8 cellular contexts compared by ENCODE assay signal in genomic region chr17:73343168-73343634, GRCh38. TPM values are rescaled to one million over a fixed set of nuclear protein-coding genes. Genes with fewer than 3 reads are reported as not detected.
A peak's percentile ranks its signal among the peaks of the same experiment; 100 is the strongest.
DNase-seq lines count a peak whose midpoint lies in the region; ATAC-seq and TF ChIP-seq lines count a peak whose summit lies in the region.

No MANE protein-coding gene starts in this region.

- TF ChIP-seq POLR2A in heart left ventricle (IDR thresholded peaks at IDR 0.05) = no peak

- WGBS in heart left ventricle, 4 donors = 58 to 71% (median 61%) methylated on average over 15 to 17 of the region's 17 CpGs

- no peaks in the 10 kb centered on the region for H3K36me3 ChIP-seq in heart left ventricle

- no peak overlapping the region for H3K4me3 Mint-ChIP-seq in activated CD4-positive, alpha-beta memory T cell treated with anti-CD3 and anti-CD28 coated beads for 36 hours

- no peaks in the 10 kb centered on the region for H3K27me3 ChIP-seq in heart left ventricle

- DNase-seq in EL = peak; percentile 83
- DNase-seq in heart left ventricle = peak; percentile 66 to 87 (median 79)
- peak; percentile 33 for DNase-seq in renal cortical epithelial cell (ENCODE audit: low read depth)
- no peak for DNase-seq in activated CD4-positive, alpha-beta memory T cell treated with anti-CD3 and anti-CD28 coated beads for 36 hours
- DNase-seq in activated CD8-positive, alpha-beta memory T cell treated with anti-CD3 and anti-CD28 coated beads for 24 hours = no peak

- peaks cover 2% of the 10 kb centered on the region for H3K27me3 Mint-ChIP-seq in activated CD4-positive, alpha-beta memory T cell treated with anti-CD3 and anti-CD28 coated beads for 36 hours

- H3K4me3 ChIP-seq in heart left ventricle = peak overlapping the region in 7 of 12 donors; percentile 1 to 35 (median 16)

- H3K27ac Mint-ChIP-seq in activated CD4-positive, alpha-beta memory T cell treated with anti-CD3 and anti-CD28 coated beads for 36 hours = no peak overlapping the region

- ATAC-seq in SK-N-SH treated with all-trans-retinoic acid at 6 μM for 48 hours (peak; percentile 86), heart left ventricle (peak in 3 of 4 donors; percentile 54 to 71 (median 55)), GM21723 (IDR thresholded peaks at IDR 0.05; ENCODE audit: unreplicated experiment) (no peak), GM21390 (IDR thresholded peaks at IDR 0.05; ENCODE audit: unreplicated experiment) (no peak)

- H3K9me3 Mint-ChIP-seq in activated CD4-positive, alpha-beta memory T cell treated with anti-CD3 and anti-CD28 coated beads for 36 hours = no peaks in the 10 kb centered on the region

- POLR2A ChIA-PET in activated CD4-positive, alpha-beta memory T cell treated with anti-CD3 and anti-CD28 coated beads for 36 hours (lab: Charles Lee) = no interaction called here

- no peak for TF ChIP-seq CTCF in heart left ventricle (IDR thresholded peaks at IDR 0.05)

- H3K36me3 Mint-ChIP-seq in activated CD4-positive, alpha-beta memory T cell treated with anti-CD3 and anti-CD28 coated beads for 36 hours = no peaks in the 10 kb centered on the region

- H3K27ac ChIP-seq in heart left ventricle = peak overlapping the region in 10 of 12 donors; percentile 12 to 91 (median 56)

- CTCF ChIA-PET in activated CD4-positive, alpha-beta memory T cell treated with anti-CD3 and anti-CD28 coated beads for 36 hours (lab: Charles Lee) = interaction anchor here (0.7 kb wide), 1 partner anchor 88 kb away, joined by 3 read pairs; no protein-coding TSS in a partner anchor

- H3K9me3 ChIP-seq in heart left ventricle = no peaks in the 10 kb centered on the region

- peaks cover 6% of the 10 kb centered on the region for H3K4me1 Mint-ChIP-seq in activated CD4-positive, alpha-beta memory T cell treated with anti-CD3 and anti-CD28 coated beads for 36 hours (ENCODE audit: low read depth)

- intact Hi-C loops in heart left ventricle (cut with DNase I) = no loop called here
- intact Hi-C loops in activated CD4-positive, alpha-beta memory T cell treated with anti-CD3 and anti-CD28 coated beads for 36 hours (cut with micrococcal nuclease) = no loop called here

- H3K4me1 ChIP-seq in heart left ventricle = peaks cover 0 to 33% (median 17%) of the 10 kb centered on the region in 12 donors

TF ChIP-seq in SK-N-SH treated with all-trans-retinoic acid at 6 μM for 48 hours, 23 proteins besides CTCF, POLR2A, EP300 and RAD21:
- TF ChIP-seq TCF4 (CRISPR knock-in tag; IDR thresholded peaks at IDR 0.05; ENCODE audit: borderline replicate concordance) (peak; percentile 87), TSHZ2 (CRISPR knock-in tag; IDR thresholded peaks at IDR 0.05) (peak; percentile 41; the same call in 1 of the 2 replicates), PATZ1 (CRISPR knock-in tag; IDR thresholded peaks at IDR 0.05; ENCODE audit: borderline replicate concordance) (peak; percentile 91; the same call in 1 of the 2 replicates), RARB (CRISPR knock-in tag; IDR thresholded peaks at IDR 0.05) (no peak), CSDC2 (CRISPR knock-in tag; IDR thresholded peaks at IDR 0.05) (no peak), CSRNP3 (CRISPR knock-in tag; IDR thresholded peaks at IDR 0.05) (0 out of 2 replicates have a peak, but pooled peaks have one; percentile 21), ZFP3 (CRISPR knock-in tag; IDR thresholded peaks at IDR 0.05) (0 out of 2 replicates have a peak, but pooled peaks have one; percentile 6), ZNF70 (CRISPR knock-in tag; IDR thresholded peaks at IDR 0.05) (no peak), TOX (CRISPR knock-in tag; IDR thresholded peaks at IDR 0.05; ENCODE audit: borderline replicate concordance) (no peak), PPARA (CRISPR knock-in tag; IDR thresholded peaks at IDR 0.05; ENCODE audit: borderline replicate concordance) (no peak), SNAI2 (CRISPR knock-in tag; IDR thresholded peaks at IDR 0.05) (no peak), OSR1 (CRISPR knock-in tag; IDR thresholded peaks at IDR 0.05) (no peak), CREB5 (CRISPR knock-in tag; IDR thresholded peaks at IDR 0.05; ENCODE audit: low read depth) (no peak), ZFP30 (CRISPR knock-in tag; IDR thresholded peaks at IDR 0.05) (peak; percentile 47; the same call in 1 of the 2 replicates), ZNF8 (CRISPR knock-in tag; IDR thresholded peaks at IDR 0.05) (no peak), BACH2 (CRISPR knock-in tag; IDR thresholded peaks at IDR 0.05; ENCODE audit: borderline replicate concordance) (no peak)

RNA-seq across cellular contexts. Expression of gene CDC42EP4, which starts 31.4 kb away (rescaled TPM):
- total RNA-seq in heart left ventricle (100 to 1,000 TPM in 1 of 9 donors, 10 to 100 TPM in 8; 21.8 to 103 (median 37.5) TPM), renal cortical epithelial cell (26.9 and 70.2 TPM in 2 replicates)
- polyA plus RNA-seq in heart left ventricle = 10 to 100 TPM; 18.6 to 65.3 TPM
- 1 to 10 TPM; 1.6 to 1.7 TPM for total RNA-seq in activated CD4-positive, alpha-beta memory T cell treated with anti-CD3 and anti-CD28 coated beads for 36 hours

Comparison
In these comparisons a context has a peak if more than half of its experiments do, and no peak if none do; other contexts are left out.
1. DNase-seq: peak in EL (single experiment), heart left ventricle (5 of 5) and renal cortical epithelial cell (single experiment); none in activated CD4-positive, alpha-beta memory T cell treated with anti-CD3 and anti-CD28 coated beads for 36 hours (single experiment) and activated CD8-positive, alpha-beta memory T cell treated with anti-CD3 and anti-CD28 coated beads for 24 hours (single experiment).
2. ATAC-seq: peak in SK-N-SH treated with all-trans-retinoic acid at 6 μM for 48 hours (single experiment) and heart left ventricle (3 of 4); none in GM21723 (single experiment) and GM21390 (single experiment).
3. RNA of gene CDC42EP4, which starts 31.4 kb away (total RNA-seq): 26.9 to 70.2 TPM in renal cortical epithelial cell and 21.8 to 103 TPM in heart left ventricle; 1.6 to 1.7 TPM in activated CD4-positive, alpha-beta memory T cell treated with anti-CD3 and anti-CD28 coated beads for 36 hours; every median in the first group is over 4 times any median in the second.